In the genomic region with DNA sequence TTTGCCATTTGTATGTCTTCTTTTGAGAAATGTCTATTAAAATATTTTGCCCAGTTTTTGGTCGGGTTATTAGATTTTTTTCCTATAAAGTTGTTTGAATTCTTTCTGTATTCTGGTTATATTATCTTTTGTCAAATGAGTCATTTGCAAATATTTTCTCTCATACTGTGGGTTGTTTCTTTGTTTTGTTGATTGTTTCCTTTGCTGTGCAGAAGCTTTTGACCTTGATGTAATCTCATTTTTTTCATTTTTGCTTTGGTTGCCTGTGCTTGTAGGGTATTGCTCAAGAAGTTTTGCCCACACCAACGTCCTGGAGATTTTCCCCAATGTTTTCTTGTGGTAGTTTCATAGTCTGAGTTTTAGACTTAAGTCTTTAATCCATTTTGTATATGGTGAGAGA, we compare ENCODE assay signal across 40 cellular contexts.
"Had no signal": no experiment of that assay in that cellular context is flagged by ENCODE, and none has a peak within 500 bp of the region (broad histone marks: within the 10 kb centered on the region; RNA-seq: fewer than 3 reads in every experiment).

No MANE protein-coding gene starts in this region.

- ATAC-seq: activated naive CD4-positive, alpha-beta T cell treated with anti-CD3 and anti-CD28 coated beads, Interleukin-2, amount 50 U/mL, for 72 hours; activated naive CD8-positive, alpha-beta T cell treated with anti-CD3 and anti-CD28 coated beads, Interleukin-2, amount 50 U/mL, for 24 hours; activated T-cell treated with anti-CD3 and anti-CD28 coated beads, Interleukin-2, amount 50 U/mL, for 4 hours; activated T-cell treated with anti-CD3 and anti-CD28 coated beads, Interleukin-2, amount 50 U/mL, for 72 hours; activated T-helper 17 cell treated with anti-CD3 and anti-CD28 coated beads, Interleukin-2, amount 50 U/mL, for 72 hours; body of pancreas had no signal

- H3K27me3 ChIP-seq: adrenal gland, ascending aorta, body of pancreas, brain microvascular endothelial cell, breast epithelium, cardiac muscle cell had no signal

- H3K4me3 Mint-ChIP-seq: activated naive CD4-positive, alpha-beta T cell treated with anti-CD3 and anti-CD28 coated beads for 36 hours; activated naive CD4-positive, alpha-beta T cell treated with anti-CD3 and anti-CD28 coated beads, Interleukin-2, amount 10 ng/mL, durations not matched to agents 7 days and 5 days; activated naive CD4-positive, alpha-beta T cell treated with anti-CD3 and anti-CD28 coated beads, Interleukin-2, amount 50 U/mL, for 24 hours; activated naive CD8-positive, alpha-beta T cell; activated naive CD8-positive, alpha-beta T cell treated with anti-CD3 and anti-CD28 coated beads for 36 hours; activated naive CD8-positive, alpha-beta T cell treated with anti-CD3 and anti-CD28 coated beads, Interleukin-2, amount 10 ng/mL, durations not matched to agents 7 days and 5 days; activated naive CD8-positive, alpha-beta T cell treated with anti-CD3 and anti-CD28 coated beads, Interleukin-2, amount 50 U/mL, for 24 hours; activated T-cell treated with anti-CD3 and anti-CD28 coated beads, Interleukin-2, amount 50 U/mL, for 24 hours; activated T-cell treated with anti-CD3 and anti-CD28 coated beads, Interleukin-2, amount 50 U/mL, for 4 hours; activated T-cell treated with anti-CD3 and anti-CD28 coated beads, Interleukin-2, amount 50 U/mL, for 72 hours; activated T-helper 1 cell treated with anti-CD3 and anti-CD28 coated beads, Interleukin-12 subunit alpha, Interleukin-12 subunit beta, Interleukin-2, Interleukin-4 antibody, amounts not matched to agents 30 ng/mL and 10 ng/mL and 1 ng/mL, durations not matched to agents 14 hours and 24 hours and 36 hours; activated T-helper 17 cell treated with anti-CD3 and anti-CD28 coated beads, Interleukin-2, amount 50 U/mL, for 72 hours; brain; central memory CD8-positive, alpha-beta T cell had no signal

- H3K4me1 Mint-ChIP-seq: activated naive CD4-positive, alpha-beta T cell treated with anti-CD3 and anti-CD28 coated beads, Interleukin-2, amount 10 ng/mL, durations not matched to agents 7 days and 5 days; activated naive CD4-positive, alpha-beta T cell treated with anti-CD3 and anti-CD28 coated beads, Interleukin-2, amount 50 U/mL, for 24 hours; activated naive CD8-positive, alpha-beta T cell treated with anti-CD3 and anti-CD28 coated beads for 36 hours; activated naive CD8-positive, alpha-beta T cell treated with anti-CD3 and anti-CD28 coated beads, Interleukin-2, amount 10 ng/mL, durations not matched to agents 7 days and 5 days; activated naive CD8-positive, alpha-beta T cell treated with anti-CD3 and anti-CD28 coated beads, Interleukin-2, amount 50 U/mL, for 24 hours; activated T-helper 17 cell treated with anti-CD3 and anti-CD28 coated beads, Interleukin-2, amount 50 U/mL, for 72 hours; brain; central memory CD8-positive, alpha-beta T cell had no signal

- H3K36me3 Mint-ChIP-seq: activated naive CD4-positive, alpha-beta T cell treated with anti-CD3 and anti-CD28 coated beads, Interleukin-2, amount 10 ng/mL, durations not matched to agents 7 days and 5 days; activated naive CD4-positive, alpha-beta T cell treated with anti-CD3 and anti-CD28 coated beads, Interleukin-2, amount 50 U/mL, for 24 hours; activated naive CD4-positive, alpha-beta T cell treated with anti-CD3 and anti-CD28 coated beads, Interleukin-2, amount 50 U/mL, for 72 hours; activated naive CD8-positive, alpha-beta T cell; activated naive CD8-positive, alpha-beta T cell treated with anti-CD3 and anti-CD28 coated beads for 36 hours; activated naive CD8-positive, alpha-beta T cell treated with anti-CD3 and anti-CD28 coated beads, Interleukin-2, amount 10 ng/mL, durations not matched to agents 7 days and 5 days; brain had no signal

- H3K27me3 Mint-ChIP-seq: activated naive CD4-positive, alpha-beta T cell treated with anti-CD3 and anti-CD28 coated beads, Interleukin-2, amount 10 ng/mL, durations not matched to agents 7 days and 5 days; activated naive CD4-positive, alpha-beta T cell treated with anti-CD3 and anti-CD28 coated beads, Interleukin-2, amount 50 U/mL, for 24 hours; activated naive CD8-positive, alpha-beta T cell; activated naive CD8-positive, alpha-beta T cell treated with anti-CD3 and anti-CD28 coated beads for 36 hours; activated naive CD8-positive, alpha-beta T cell treated with anti-CD3 and anti-CD28 coated beads, Interleukin-2, amount 10 ng/mL, durations not matched to agents 7 days and 5 days; activated naive CD8-positive, alpha-beta T cell treated with anti-CD3 and anti-CD28 coated beads, Interleukin-2, amount 50 U/mL, for 24 hours; activated T-cell treated with anti-CD3 and anti-CD28 coated beads, Interleukin-2, amount 50 U/mL, for 24 hours; activated T-helper 17 cell treated with anti-CD3 and anti-CD28 coated beads, Interleukin-2, amount 50 U/mL, for 72 hours; brain; central memory CD8-positive, alpha-beta T cell had no signal

- H3K36me3 ChIP-seq: adrenal gland, ascending aorta, brain microvascular endothelial cell, breast epithelium, cardiac muscle cell had no signal

- DNase-seq: activated effector memory CD4-positive, alpha-beta T cell treated with anti-CD3 and anti-CD28 coated beads, Interleukin-2, amount 50 U/mL, for 16 hours; activated effector memory CD4-positive, alpha-beta T cell treated with Interleukin-2 at 50 U/mL for 16 hours; activated gamma-delta T cell; activated gamma-delta T cell treated with Interleukin-2 at 50 U/mL for 16 hours; activated naive CD4-positive, alpha-beta T cell; activated naive CD4-positive, alpha-beta T cell treated with anti-CD3 and anti-CD28 coated beads for 36 hours; activated naive CD4-positive, alpha-beta T cell treated with anti-CD3 and anti-CD28 coated beads, Interleukin-2, amount 10 ng/mL, durations not matched to agents 7 days and 5 days; activated naive CD4-positive, alpha-beta T cell treated with anti-CD3 and anti-CD28 coated beads, Interleukin-2, amount 50 U/mL, for 16 hours; activated naive CD4-positive, alpha-beta T cell treated with Interleukin-2 at 50 U/mL for 16 hours; activated naive CD8-positive, alpha-beta T cell treated with anti-CD3 and anti-CD28 coated beads for 36 hours; activated naive CD8-positive, alpha-beta T cell treated with anti-CD3 and anti-CD28 coated beads, Interleukin-2, amount 10 ng/mL, durations not matched to agents 7 days and 5 days; activated naive CD8-positive, alpha-beta T cell treated with anti-CD3 and anti-CD28 coated beads, Interleukin-2, amount 50 U/mL, for 24 hours; activated T-cell treated with anti-CD3 and anti-CD28 coated beads, Interleukin-2, amount 50 U/mL, for 1 hour; activated T-cell treated with anti-CD3 and anti-CD28 coated beads, Interleukin-2, amount 50 U/mL, for 24 hours; activated T-cell treated with anti-CD3 and anti-CD28 coated beads, Interleukin-2, amount 50 U/mL, for 4 hours; activated T-cell treated with anti-CD3 and anti-CD28 coated beads, Interleukin-2, amount 50 U/mL, for 48 hours; activated T-cell treated with anti-CD3 and anti-CD28 coated beads, Interleukin-2, amount 50 U/mL, for 72 hours; adrenal gland; amniotic stem cell; amygdala; anterior cingulate cortex; aorta; body of pancreas; brain microvascular endothelial cell; caudate nucleus; central memory CD4-positive, alpha-beta T cell; cerebellar nuclear complex had no signal

- H3K9me3 ChIP-seq: adrenal gland, ascending aorta, body of pancreas, breast epithelium had no signal

- H3K4me3 ChIP-seq: adrenal gland, ascending aorta, body of pancreas, breast epithelium, cardiac muscle cell had no signal

- H3K4me1 ChIP-seq: adrenal gland, ascending aorta, body of pancreas, breast epithelium had no signal

- FAIRE-seq: astrocyte, bronchial epithelial cell had no signal

- H3K27ac Mint-ChIP-seq: activated naive CD4-positive, alpha-beta T cell treated with anti-CD3 and anti-CD28 coated beads for 36 hours; activated naive CD4-positive, alpha-beta T cell treated with anti-CD3 and anti-CD28 coated beads, Interleukin-2, amount 10 ng/mL, durations not matched to agents 7 days and 5 days; activated naive CD4-positive, alpha-beta T cell treated with anti-CD3 and anti-CD28 coated beads, Interleukin-2, amount 50 U/mL, for 24 hours; activated naive CD4-positive, alpha-beta T cell treated with anti-CD3 and anti-CD28 coated beads, Interleukin-2, amount 50 U/mL, for 72 hours; activated naive CD8-positive, alpha-beta T cell; activated naive CD8-positive, alpha-beta T cell treated with anti-CD3 and anti-CD28 coated beads for 36 hours; activated naive CD8-positive, alpha-beta T cell treated with anti-CD3 and anti-CD28 coated beads, Interleukin-2, amount 10 ng/mL, durations not matched to agents 7 days and 5 days; activated naive CD8-positive, alpha-beta T cell treated with anti-CD3 and anti-CD28 coated beads, Interleukin-2, amount 50 U/mL, for 24 hours; activated T-cell treated with anti-CD3 and anti-CD28 coated beads, Interleukin-2, amount 50 U/mL, for 24 hours; activated T-cell treated with anti-CD3 and anti-CD28 coated beads, Interleukin-2, amount 50 U/mL, for 72 hours; activated T-helper 1 cell treated with anti-CD3 and anti-CD28 coated beads, Interleukin-12 subunit alpha, Interleukin-12 subunit beta, Interleukin-2, Interleukin-4 antibody, amounts not matched to agents 30 ng/mL and 10 ng/mL and 1 ng/mL, durations not matched to agents 14 hours and 24 hours and 36 hours; activated T-helper 17 cell treated with anti-CD3 and anti-CD28 coated beads, Interleukin-2, amount 50 U/mL, for 72 hours; activated T-helper 2 cell treated with anti-CD3 and anti-CD28 coated beads, Interferon-gamma antibody, Interleukin-2, Interleukin-4, amounts not matched to agents 10 μg/mL and 5 μg/mL and 100 μg/mL, durations not matched to agents 14 hours and 24 hours and 36 hours; brain had no signal

- H3K27ac ChIP-seq: adrenal gland, ascending aorta, body of pancreas, brain microvascular endothelial cell, breast epithelium, cardiac muscle cell had no signal
